Comparison of ENCODE assay signal across 9 cellular contexts in genomic region chr4:70601422-70602039, GRCh38. TPM values are rescaled to one million over a fixed set of nuclear protein-coding genes. Genes with fewer than 3 reads are reported as not detected.
DNase-seq lines count a peak whose midpoint lies in the region; ATAC-seq, FAIRE-seq and TF ChIP-seq lines count a peak whose summit lies in the region.
"Had no signal": no experiment of that assay in that cellular context is flagged by ENCODE, and none has a peak within 500 bp of the region (broad histone marks: within the 10 kb centered on the region; RNA-seq: fewer than 3 reads in every experiment).

No MANE protein-coding gene starts in this region.

- H3K27ac Mint-ChIP-seq in activated CD4-positive, alpha-beta T cell treated with anti-CD3 and anti-CD28 coated beads, Interleukin-2, amount 10 ng/mL, durations not matched to agents 7 days and 5 days: no peak overlapping the region
- H3K27ac Mint-ChIP-seq: activated naive CD4-positive, alpha-beta T cell treated with anti-CD3 and anti-CD28 coated beads, Interleukin-2, amount 50 U/mL, for 24 hours had no signal

- peaks cover 13% of the 10 kb centered on the region for H3K27me3 Mint-ChIP-seq in activated CD4-positive, alpha-beta T cell treated with anti-CD3 and anti-CD28 coated beads, Interleukin-2, amount 10 ng/mL, durations not matched to agents 7 days and 5 days

- peak; percentile 95 for TF ChIP-seq CTCF in D721Med (IDR thresholded peaks at IDR 0.05; ENCODE audit: insufficient read depth, missing control alignments)

- no peaks in the 10 kb centered on the region for H3K4me1 Mint-ChIP-seq in activated CD4-positive, alpha-beta T cell treated with anti-CD3 and anti-CD28 coated beads, Interleukin-2, amount 10 ng/mL, durations not matched to agents 7 days and 5 days

- DNase-seq in D721Med (ENCODE audit: insufficient read length, low spot score) (no peak), NCI-H526 (lab: John Stamatoyannopoulos, UW) (peak; percentile 56 to 77), mucosa of gallbladder (ENCODE audit: low spot score) (peak; percentile 45)
- peak; percentile 79 for DNase-seq in activated CD4-positive, alpha-beta T cell treated with anti-CD3 and anti-CD28 coated beads, Interleukin-2, amount 10 ng/mL, durations not matched to agents 7 days and 5 days
- peak; percentile 46 for DNase-seq in effector CD4-positive, alpha-beta T cell
- DNase-seq in stimulated activated CD8-positive, alpha-beta memory T cell treated with anti-CD3 and anti-CD28 coated beads, Interleukin-7, amount 100 ng/mL, for 48 hours (ENCODE audit: extremely low read depth in 1 of 2, low read depth in 1 of 2): peak; percentile 11 to 34

- no peak overlapping the region for H3K4me3 Mint-ChIP-seq in activated CD4-positive, alpha-beta T cell treated with anti-CD3 and anti-CD28 coated beads, Interleukin-2, amount 10 ng/mL, durations not matched to agents 7 days and 5 days
- H3K4me3 Mint-ChIP-seq: activated naive CD4-positive, alpha-beta T cell treated with anti-CD3 and anti-CD28 coated beads, Interleukin-2, amount 50 U/mL, for 24 hours had no signal

- no peaks in the 10 kb centered on the region for H3K9me3 Mint-ChIP-seq in activated CD4-positive, alpha-beta T cell treated with anti-CD3 and anti-CD28 coated beads, Interleukin-2, amount 10 ng/mL, durations not matched to agents 7 days and 5 days
- H3K9me3 Mint-ChIP-seq: activated naive CD4-positive, alpha-beta T cell treated with anti-CD3 and anti-CD28 coated beads, Interleukin-2, amount 50 U/mL, for 24 hours had no signal

- POLR2A ChIA-PET in activated CD4-positive, alpha-beta T cell treated with anti-CD3 and anti-CD28 coated beads, Interleukin-2, amount 10 ng/mL, durations not matched to agents 7 days and 5 days (lab: Charles Lee): no interaction called here

- FAIRE-seq in D721Med (lab: Jason Lieb, UNC): peak; percentile 89

- ATAC-seq in GM19468 (IDR thresholded peaks at IDR 0.05; ENCODE audit: extremely low read depth, unreplicated experiment): peak; percentile 83
- peak; percentile 98 for ATAC-seq in HG03521 (IDR thresholded peaks at IDR 0.05; ENCODE audit: unreplicated experiment)

- H3K36me3 Mint-ChIP-seq in activated CD4-positive, alpha-beta T cell treated with anti-CD3 and anti-CD28 coated beads, Interleukin-2, amount 10 ng/mL, durations not matched to agents 7 days and 5 days (ENCODE audit: low read depth): no peaks in the 10 kb centered on the region
- H3K36me3 Mint-ChIP-seq: activated naive CD4-positive, alpha-beta T cell treated with anti-CD3 and anti-CD28 coated beads, Interleukin-2, amount 50 U/mL, for 24 hours had no signal

- CTCF ChIA-PET in activated CD4-positive, alpha-beta T cell treated with anti-CD3 and anti-CD28 coated beads, Interleukin-2, amount 10 ng/mL, durations not matched to agents 7 days and 5 days (lab: Charles Lee): interaction anchor here (0.8 kb wide), 1 partner anchor 12 kb away, joined by 3 read pairs; no protein-coding TSS in a partner anchor

RNA-seq across cellular contexts. Expression of gene AMBN, which starts 9.5 kb away (rescaled TPM):
- total RNA-seq in activated CD4-positive, alpha-beta T cell treated with anti-CD3 and anti-CD28 coated beads, Interleukin-2, amount 10 ng/mL, durations not matched to agents 7 days and 5 days: not detected
- not detected for total RNA-seq in mucosa of gallbladder

RNA-seq across cellular contexts. Expression of gene ENAM, which starts 27.0 kb away (rescaled TPM):
- total RNA-seq in activated CD4-positive, alpha-beta T cell treated with anti-CD3 and anti-CD28 coated beads, Interleukin-2, amount 10 ng/mL, durations not matched to agents 7 days and 5 days: under 1 TPM in 1 of 2 experiments, not detected in 1; 0.46 TPM
- total RNA-seq in mucosa of gallbladder: 9.6 TPM
